In the genomic region with DNA sequence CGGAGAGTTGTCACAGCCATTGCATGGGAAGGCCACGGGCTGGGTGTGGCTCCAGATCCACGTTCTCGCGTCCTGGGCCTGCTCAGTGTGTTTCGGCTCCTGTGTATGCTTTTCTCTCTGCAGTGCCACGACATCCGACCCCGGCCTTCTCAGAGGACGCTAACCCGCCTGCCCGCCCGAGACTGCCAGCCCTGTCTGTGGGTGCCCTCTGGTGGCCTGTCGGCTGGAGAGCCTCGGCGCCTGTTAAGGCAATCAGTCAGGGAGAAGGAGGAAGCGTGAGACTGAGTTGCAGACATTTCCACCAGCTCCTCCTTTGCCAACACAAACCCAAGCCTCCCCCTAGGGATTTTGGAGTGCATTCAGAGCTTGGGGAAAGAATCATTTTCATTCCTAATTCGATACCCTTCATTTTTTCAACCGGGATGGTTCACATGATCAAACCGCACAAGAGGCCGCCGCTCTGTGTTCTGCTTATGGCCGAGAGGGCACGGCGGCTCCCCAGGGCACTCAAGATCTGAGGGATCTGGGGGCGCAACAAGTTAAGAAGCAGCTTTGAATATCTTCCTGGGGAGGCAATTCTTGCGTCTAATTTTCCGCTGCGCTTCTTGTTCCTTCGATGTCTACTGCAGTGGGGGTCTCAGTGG, we compare ENCODE assay signal across 8 cellular contexts. TPM values are rescaled to one million over a fixed set of nuclear protein-coding genes. Genes with fewer than 3 reads are reported as not detected.
DNase-seq lines count a peak whose midpoint lies in the region; ATAC-seq and TF ChIP-seq lines count a peak whose summit lies in the region.

No MANE protein-coding gene starts in this region.

- H3K4me3 ChIP-seq in choroid plexus epithelial cell (ENCODE audit: low read depth, low read length), result no peak overlapping the region
- H3K4me3 ChIP-seq in left lung, result no peak overlapping the region

- no peaks in the 10 kb centered on the region for H3K36me3 ChIP-seq in left lung

- H3K27me3 ChIP-seq in left lung, result peaks cover 0 to 3% of the 10 kb centered on the region in 2 donors

- no peaks in the 10 kb centered on the region for H3K9me3 ChIP-seq in left lung

- in situ Hi-C loops in G401 (cut with HindIII; ENCODE audit: low sequenced_read_pairs), result no loop called here

- intact Hi-C loops in left lung (cut with DNase I), result loop anchor here in 1 of 2 donors (5.0 to 10.0 kb wide), 2 partner anchors 212 to 414 kb away; no protein-coding TSS in a partner anchor

- H3K4me1 ChIP-seq in left lung, result peaks cover 2 to 3% of the 10 kb centered on the region in 2 donors

- DNase-seq in G401 (ENCODE audit: low spot score) (peak; percentile 76), NCI-H524 treated with DMSO at 0.1 percent for 48 hours (lab: John Stamatoyannopoulos, UW) (peak; percentile 33), choroid plexus epithelial cell (ENCODE audit: low read depth) (peak; percentile 83), left lung (peak; percentile 87 to 94)
- DNase-seq in activated CD4-positive, alpha-beta T cell treated with anti-CD3 and anti-CD28 coated beads for 4 hours, result peak; percentile 57 to 65
- peak; percentile 62 to 68 for DNase-seq in stimulated activated CD4-positive, alpha-beta T cell treated with anti-CD3 and anti-CD28 coated beads, Interleukin-4, amount 100 ng/mL, for 4 hours

- ATAC-seq in HG03342 (IDR thresholded peaks at IDR 0.05; ENCODE audit: unreplicated experiment), result peak; percentile 76
- ATAC-seq in left lung, result peak; percentile 97
- no peak for ATAC-seq in HG02840 (IDR thresholded peaks at IDR 0.05; ENCODE audit: low FRiP score, unreplicated experiment)

- H3K27ac ChIP-seq in left lung, result no peak overlapping the region

- peak; percentile 95 for TF ChIP-seq CTCF in choroid plexus epithelial cell (conservative IDR thresholded peaks at IDR 0.05; ENCODE audit: low read depth, low read length)
- TF ChIP-seq CTCF in left lung (IDR thresholded peaks at IDR 0.05), result peak; percentile 81 to 88

RNA-seq across cellular contexts. Expression of gene ZBTB7C, which starts 37.5 kb away (rescaled TPM):
- not detected in 2 replicates for total RNA-seq in G401 (2014; rRNA removed; shearing (Covaris generic))
- 1 to 10 TPM; 7.5 to 8.7 TPM for total RNA-seq in left lung

Comparison
In these comparisons a context has a peak if more than half of its experiments do, and no peak if none do; other contexts are left out.
1. DNase-seq: peak in every context shown above with its lines; median percentile 90 in left lung; 83 in choroid plexus epithelial cell; 76 in G401; 65 in stimulated activated CD4-positive, alpha-beta T cell treated with anti-CD3 and anti-CD28 coated beads, Interleukin-4, amount 100 ng/mL, for 4 hours; 61 in activated CD4-positive, alpha-beta T cell treated with anti-CD3 and anti-CD28 coated beads for 4 hours; 33 in NCI-H524 treated with DMSO at 0.1 percent for 48 hours.